Comparison of ENCODE assay signal across 12 cellular contexts in genomic region chr6:7543761-7544424, GRCh38. TPM values are rescaled to one million over a fixed set of nuclear protein-coding genes. Genes with fewer than 3 reads are reported as not detected.
DNase-seq lines count a peak whose midpoint lies in the region; ATAC-seq and TF ChIP-seq lines count a peak whose summit lies in the region.
"Had no signal": no experiment of that assay in that cellular context is flagged by ENCODE, and none has a peak within 500 bp of the region (broad histone marks: within the 10 kb centered on the region; RNA-seq: fewer than 3 reads in every experiment).

No MANE protein-coding gene starts in this region.

- H3K27me3 ChIP-seq in ACC112 (ENCODE audit: insufficient read depth, low read length) (no peaks in the 10 kb centered on the region), mucosa of stomach (ENCODE audit: control insufficient read depth, insufficient read depth, low read length) (peaks cover 13% of the 10 kb centered on the region)

- H3K4me3 ChIP-seq in ACC112 (ENCODE audit: low read depth, low read length) (peak overlapping the region; percentile 97), choroid plexus epithelial cell (ENCODE audit: low read depth, low read length) (peak overlapping the region; percentile 18), mucosa of stomach (ENCODE audit: low read length) (no peak overlapping the region)

- no peak for ATAC-seq in HG03139 (IDR thresholded peaks at IDR 0.05; ENCODE audit: unreplicated experiment)
- no peak for ATAC-seq in GM18861 (IDR thresholded peaks at IDR 0.05; ENCODE audit: unreplicated experiment)
- ATAC-seq: gastrocnemius medialis had no signal

- peaks cover 53% of the 10 kb centered on the region for H3K79me2 ChIP-seq in ACC112 (ENCODE audit: control insufficient read depth, insufficient read depth, low read length, unreplicated experiment)

- H3K27ac ChIP-seq in ACC112 (ENCODE audit: low read depth, low read length) = peak overlapping the region; percentile 56
- H3K27ac ChIP-seq: gastrocnemius medialis, WERI-Rb-1 had no signal

- peak overlapping the region; percentile 96 for H3K4me3 Mint-ChIP-seq in HFFc6

- peak overlapping the region; percentile 89 for H3K27ac Mint-ChIP-seq in HFFc6
- H3K27ac Mint-ChIP-seq: CD4-positive, CD25-positive, alpha-beta regulatory T cell had no signal

- H3K4me1 ChIP-seq in ACC112 (ENCODE audit: control insufficient read depth, insufficient read depth, low read length, unreplicated experiment) = peaks cover 15% of the 10 kb centered on the region
- H3K4me1 ChIP-seq in mucosa of stomach (ENCODE audit: control insufficient read depth, insufficient read depth, low read length) = peaks cover 31% of the 10 kb centered on the region

- peaks cover 65% of the 10 kb centered on the region for H3K4me1 Mint-ChIP-seq in HFFc6 (ENCODE audit: low read depth)

- no peak overlapping the region for H2AFZ ChIP-seq in ACC112 (ENCODE audit: low read length, unreplicated experiment)

- no peaks in the 10 kb centered on the region for H3K9me3 ChIP-seq in mucosa of stomach (ENCODE audit: control insufficient read depth, low read length)
- H3K9me3 ChIP-seq: gastrocnemius medialis had no signal

- H3K9ac ChIP-seq in mucosa of stomach (ENCODE audit: low read length) = peak overlapping the region; percentile 93

- H3K36me3 ChIP-seq in ACC112 (ENCODE audit: insufficient read depth, low read length) (no peaks in the 10 kb centered on the region), mucosa of stomach (ENCODE audit: control insufficient read depth, insufficient read depth, low read length) (no peaks in the 10 kb centered on the region)
- H3K36me3 ChIP-seq: gastrocnemius medialis, WERI-Rb-1 had no signal

- peaks cover 2% of the 10 kb centered on the region; the same call in 1 of the 2 replicates for H3K27me3 Mint-ChIP-seq in HFFc6 (ENCODE audit: insufficient read depth)

- no peaks in the 10 kb centered on the region for H3K9me3 Mint-ChIP-seq in HFFc6

- no peaks in the 10 kb centered on the region for H3K36me3 Mint-ChIP-seq in HFFc6 (ENCODE audit: low read depth)
- H3K36me3 Mint-ChIP-seq: CD4-positive, CD25-positive, alpha-beta regulatory T cell had no signal

- TF ChIP-seq CTCF in HFFc6 (IDR thresholded peaks at IDR 0.05) (0 out of 2 replicates have a peak, but pooled peaks have one; percentile 14), choroid plexus epithelial cell (conservative IDR thresholded peaks at IDR 0.05; ENCODE audit: low read depth, low read length) (no peak)

- DNase-seq in HFFc6 (no peak), choroid plexus epithelial cell (ENCODE audit: low read depth) (peak; percentile 8), T1000 (lab: John Stamatoyannopoulos, UW) (no peak), medulla oblongata (ENCODE audit: extremely low spot score) (no peak)
- DNase-seq: CD4-positive, CD25-positive, alpha-beta regulatory T cell; gastrocnemius medialis; NCI-H446 treated with DMSO at 0.1 percent for 48 hours; WERI-Rb-1 had no signal

RNA-seq across cellular contexts. Expression of gene DSP, which starts 2.4 kb away (rescaled TPM):
- 10 to 100 TPM; 33.8 to 65.4 (median 37.0) TPM for total RNA-seq in HFFc6 (2021; fragmentation: NEBNext Ultra II Directional; extraction: Animal tissue kit (Norgen Biotek cat#: 25700))
- total RNA-seq: CD4-positive, CD25-positive, alpha-beta regulatory T cell had no signal

RNA-seq across cellular contexts. Expression of gene SNRNP48, which starts 46.1 kb away (rescaled TPM):
- 10 to 100 TPM in 5 of 6 experiments, 1 to 10 TPM in 1; 9.7 to 12.9 (median 11.9) TPM for total RNA-seq in HFFc6 (2021; fragmentation: NEBNext Ultra II Directional; extraction: Animal tissue kit (Norgen Biotek cat#: 25700))
